ENCODE assay signal across 21 cellular contexts in the genomic region with DNA sequence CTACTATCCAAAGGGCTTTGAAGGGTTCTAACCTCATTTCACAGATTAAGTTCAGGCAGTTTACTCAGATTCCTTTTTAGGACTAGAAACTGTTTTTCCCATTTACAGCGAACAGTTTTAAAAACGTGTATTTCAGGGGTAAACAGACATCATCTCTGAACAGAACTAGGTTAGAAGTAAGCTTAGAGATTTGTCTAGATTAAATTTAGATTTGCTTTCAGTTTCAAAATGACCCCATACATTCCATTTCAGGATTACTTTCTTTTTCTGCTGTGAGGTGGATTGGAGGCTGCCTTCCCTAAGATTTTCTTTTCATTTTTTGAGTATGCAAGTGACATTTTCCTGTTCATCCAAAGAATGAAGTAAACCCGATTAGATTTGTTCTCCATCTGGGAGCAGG.
DNase-seq lines count a peak whose midpoint lies in the region; ATAC-seq, FAIRE-seq and TF ChIP-seq lines count a peak whose summit lies in the region.
"Had no signal": no experiment of that assay in that cellular context is flagged by ENCODE, and none has a peak within 500 bp of the region (broad histone marks: within the 10 kb centered on the region; RNA-seq: fewer than 3 reads in every experiment).

No MANE protein-coding gene starts in this region.

- CTCF ChIA-PET in PC-9 (lab: Charles Lee): no interaction called here

- no TSS peak for BruUV-seq in PC-9 (replicated peaks; lab: Mats Ljungman, UMichigan)

- no peaks in the 10 kb centered on the region for H3K27me3 ChIP-seq in PC-9 (ENCODE audit: insufficient read depth, low read depth)
- H3K27me3 ChIP-seq: MG63, Peyer's patch had no signal

- H3K27me3 Mint-ChIP-seq in stimulated activated naive CD8-positive, alpha-beta T cell treated with anti-CD3 and anti-CD28 coated beads, Interleukin-15, amount 100 ng/mL, for 72 hours: no peaks in the 10 kb centered on the region

- TF ChIP-seq CTCF in PC-9 (conservative IDR thresholded peaks at IDR 0.05): no peak
- TF ChIP-seq CTCF in lower leg skin (IDR thresholded peaks at IDR 0.05): no peak

- H3K4me1 Mint-ChIP-seq in stimulated activated naive CD8-positive, alpha-beta T cell treated with anti-CD3 and anti-CD28 coated beads, Interleukin-15, amount 100 ng/mL, for 72 hours: no peaks in the 10 kb centered on the region

- no peak overlapping the region for H3K4me3 ChIP-seq in PC-9
- no peak overlapping the region for H3K4me3 ChIP-seq in lower leg skin (ENCODE audit: low read depth, poor library complexity, severe bottlenecking)
- H3K4me3 ChIP-seq: MG63, Peyer's patch had no signal

- peaks cover 38 to 41% of the 10 kb centered on the region in 2 donors for H3K9me3 Mint-ChIP-seq in stimulated activated naive CD8-positive, alpha-beta T cell treated with anti-CD3 and anti-CD28 coated beads, Interleukin-15, amount 100 ng/mL, for 72 hours

- 54 to 61% methylated on average over 3 of the region's 3 CpGs for WGBS in lower leg skin, 2 donors

- H3K9me2 ChIP-seq in PC-9 (ENCODE audit: insufficient read depth): no peaks in the 10 kb centered on the region

- ATAC-seq in GM19463 (IDR thresholded peaks at IDR 0.05; ENCODE audit: unreplicated experiment) (peak; percentile 65), HG03378 (IDR thresholded peaks at IDR 0.05; ENCODE audit: unreplicated experiment) (peak; percentile 75), GM21576 (IDR thresholded peaks at IDR 0.05; ENCODE audit: unreplicated experiment) (no peak)
- no peak for ATAC-seq in stimulated activated naive CD8-positive, alpha-beta T cell treated with anti-CD3 and anti-CD28 coated beads, Interleukin-15, amount 100 ng/mL, for 72 hours
- ATAC-seq: SK-N-SH treated with all-trans-retinoic acid at 6 μM for 48 hours had no signal

- intact Hi-C loops in PC-9 (cut with micrococcal nuclease; ENCODE audit: unreplicated experiment): no loop called here
- intact Hi-C loops in lower leg skin (cut with DNase I; ENCODE audit: low total_unique reads): no loop called here

- no peaks in the 10 kb centered on the region for H3K36me3 ChIP-seq in PC-9 (ENCODE audit: low read depth)
- H3K36me3 ChIP-seq: MG63, Peyer's patch had no signal

- no peaks in the 10 kb centered on the region for H3K4me1 ChIP-seq in PC-9 (replicated peaks; ENCODE audit: insufficient read depth)
- H3K4me1 ChIP-seq: Caco-2, Peyer's patch had no signal

- H3K79me2 ChIP-seq in PC-9 (ENCODE audit: low read depth): no peaks in the 10 kb centered on the region

- H2AFZ ChIP-seq in PC-9: peak overlapping the region; percentile 24; the same call in 1 of the 2 replicates

- H3K9me3 ChIP-seq in PC-9 (ENCODE audit: insufficient read depth, low read depth): no peaks in the 10 kb centered on the region
- H3K9me3 ChIP-seq: MG63, Peyer's patch had no signal

- H3K4me3 Mint-ChIP-seq in stimulated activated naive CD8-positive, alpha-beta T cell treated with anti-CD3 and anti-CD28 coated beads, Interleukin-15, amount 100 ng/mL, for 72 hours: no peak overlapping the region

- no peak for DNase-seq in PC-9
- no peak for DNase-seq in lower leg skin (ENCODE audit: low spot score in 2 of 2)
- no peak for DNase-seq in NCI-H1417 (lab: John Stamatoyannopoulos, UW)
- no peak for DNase-seq in stimulated activated naive CD8-positive, alpha-beta T cell treated with anti-CD3 and anti-CD28 coated beads, Interleukin-15, amount 100 ng/mL, for 72 hours
- DNase-seq: 8988T, Caco-2, HCEC 1CT, KBM-7, MG63, NCI-H1105 treated with DMSO at 0.1 percent for 48 hours, NCI-H1930, NCI-H2171 treated with DMSO at 0.1 percent for 48 hours, NCI-H524 treated with DMSO at 0.1 percent for 48 hours, Peyer's patch, SHP77 had no signal

- no peaks in the 10 kb centered on the region for H3F3A ChIP-seq in PC-9 (ENCODE audit: insufficient read depth, low read depth)

- POLR2A ChIA-PET in PC-9 (lab: Charles Lee; ENCODE audit: unreplicated experiment): no interaction called here

- no peak overlapping the region for H3K4me2 ChIP-seq in PC-9

- peak; percentile 74 for FAIRE-seq in A204.1 (lab: Jason Lieb, UNC)

- H3K27ac Mint-ChIP-seq in stimulated activated naive CD8-positive, alpha-beta T cell treated with anti-CD3 and anti-CD28 coated beads, Interleukin-15, amount 100 ng/mL, for 72 hours: no peak overlapping the region

- no peaks in the 10 kb centered on the region for H4K20me1 ChIP-seq in PC-9 (ENCODE audit: insufficient read depth)

- TF ChIP-seq POLR2A in lower leg skin (IDR thresholded peaks at IDR 0.05): no peak

- no peak overlapping the region for H3K27ac ChIP-seq in PC-9
- H3K27ac ChIP-seq: C4-2B, Peyer's patch had no signal

Comparison
In these comparisons a context has a peak if more than half of its experiments do, and no peak if none do; other contexts are left out.
1. ATAC-seq: peak in GM19463 (single experiment) and HG03378 (single experiment); none in stimulated activated naive CD8-positive, alpha-beta T cell treated with anti-CD3 and anti-CD28 coated beads, Interleukin-15, amount 100 ng/mL, for 72 hours (single experiment) and GM21576 (single experiment).